ENCODE assay signal across 8 cellular contexts in genomic region chr15:78640840-78641733, GRCh38. TPM values are rescaled to one million over a fixed set of nuclear protein-coding genes. Genes with fewer than 3 reads are reported as not detected.
A peak's percentile ranks its signal among the peaks of the same experiment; 100 is the strongest.
DNase-seq lines count a peak whose midpoint lies in the region; ATAC-seq and TF ChIP-seq lines count a peak whose summit lies in the region.

CHRNB4 (minus strand) TSS chr15:78641210; CDS start chr15:78641133, 77 bp downstream.

- H3K4me1 Mint-ChIP-seq in CD4-positive, CD25-positive, alpha-beta regulatory T cell = peaks cover 0 to 13% (median 6%) of the 10 kb centered on the region in 4 donors
- H3K4me1 Mint-ChIP-seq in chondrocyte (ENCODE audit: low read depth) = peaks cover 4% of the 10 kb centered on the region

- H3K27me3 Mint-ChIP-seq in CD4-positive, CD25-positive, alpha-beta regulatory T cell = peaks cover 50% of the 10 kb centered on the region
- H3K27me3 Mint-ChIP-seq in chondrocyte (ENCODE audit: low read depth) = peaks cover 12% of the 10 kb centered on the region

- no peaks in the 10 kb centered on the region for H3K9me3 ChIP-seq in CD4-positive, CD25-positive, alpha-beta regulatory T cell (ENCODE audit: control insufficient read depth in 2 of 2, low read length in 2 of 2)

- H3K56ac ChIP-seq in mesendoderm (ENCODE audit: low read length) = peak within 1 kb of the TSS; percentile 82

- H3K36me3 Mint-ChIP-seq in CD4-positive, CD25-positive, alpha-beta regulatory T cell = no peaks in the 10 kb centered on the region
- no peaks in the 10 kb centered on the region for H3K36me3 Mint-ChIP-seq in chondrocyte (ENCODE audit: low read depth)

- H3K9ac ChIP-seq in mesendoderm (ENCODE audit: low read length) = peak within 1 kb of the TSS; percentile 55

- H3K4me3 ChIP-seq in CD4-positive, CD25-positive, alpha-beta regulatory T cell (ENCODE audit: low read depth, low read length) = no peak within 1 kb of the TSS
- H3K4me3 ChIP-seq in mesendoderm (ENCODE audit: low read length) (peak within 1 kb of the TSS; percentile 33), urinary bladder (ENCODE audit: low read depth, low read length) (peak within 1 kb of the TSS; percentile 32)

- H2BK15ac ChIP-seq in mesendoderm (replicated peaks; ENCODE audit: low read depth) = no peak within 1 kb of the TSS

- H3K27me3 ChIP-seq in CD4-positive, CD25-positive, alpha-beta regulatory T cell (ENCODE audit: control insufficient read depth, insufficient read depth, low read length) = peaks cover 3% of the 10 kb centered on the region
- no peaks in the 10 kb centered on the region for H3K27me3 ChIP-seq in mesendoderm (ENCODE audit: insufficient read depth, low read length, poor library complexity)

- no peak within 1 kb of the TSS for H3K27ac ChIP-seq in CD4-positive, CD25-positive, alpha-beta regulatory T cell (ENCODE audit: insufficient read depth, low read length, poor library complexity, severe bottlenecking)
- H3K27ac ChIP-seq in mesendoderm (ENCODE audit: low read depth, low read length) (no peak within 1 kb of the TSS), urinary bladder (ENCODE audit: low read depth) (no peak within 1 kb of the TSS)

- H3K4ac ChIP-seq in mesendoderm (ENCODE audit: low read depth, low read length) = no peak within 1 kb of the TSS

- no peak within 1 kb of the TSS for H4K8ac ChIP-seq in mesendoderm (ENCODE audit: low read depth, low read length)

- H3K4me2 ChIP-seq in mesendoderm (ENCODE audit: low read length) = peak within 1 kb of the TSS; percentile 78

- no peaks in the 10 kb centered on the region for H3K79me1 ChIP-seq in mesendoderm (ENCODE audit: low read length)

- H3K27ac Mint-ChIP-seq in CD4-positive, CD25-positive, alpha-beta regulatory T cell = no peak within 1 kb of the TSS
- no peak within 1 kb of the TSS for H3K27ac Mint-ChIP-seq in chondrocyte (ENCODE audit: unreplicated experiment)

- H2AK5ac ChIP-seq in mesendoderm (ENCODE audit: low read length) = no peak within 1 kb of the TSS

- H4K5ac ChIP-seq in mesendoderm (ENCODE audit: low read length) = no peak within 1 kb of the TSS

- DNase-seq in CD4-positive, CD25-positive, alpha-beta regulatory T cell = peak in 1 of 3 donors; percentile 22
- peak; percentile 83 for DNase-seq in NCI-H2171 (lab: John Stamatoyannopoulos, UW)
- no peak for DNase-seq in chondrocyte (ENCODE audit: low spot score)
- DNase-seq in mesendoderm = peak; percentile 97
- no peak for DNase-seq in DMS153 treated with DMSO at 0.1 percent for 48 hours (lab: John Stamatoyannopoulos, UW; ENCODE audit: unreplicated experiment)
- DNase-seq in NK-92 treated with Interleukin-12 subunit alpha and Interleukin-12 subunit beta, amount 100 ng/mL, for 24 hours (lab: John Stamatoyannopoulos, UW) = no peak

- no peak within 1 kb of the TSS for H2BK120ac ChIP-seq in mesendoderm (ENCODE audit: low read depth, low read length)

- H3K79me2 ChIP-seq in mesendoderm (ENCODE audit: control insufficient read depth, insufficient read depth, low read length) = no peaks in the 10 kb centered on the region

- no peak within 1 kb of the TSS for H3K23ac ChIP-seq in mesendoderm (ENCODE audit: low read length)

- H3K36me3 ChIP-seq in CD4-positive, CD25-positive, alpha-beta regulatory T cell (ENCODE audit: control insufficient read depth, insufficient read depth, low read length) = no peaks in the 10 kb centered on the region
- no peaks in the 10 kb centered on the region for H3K36me3 ChIP-seq in mesendoderm (ENCODE audit: control insufficient read depth, insufficient read depth, low read length)
- H3K36me3 ChIP-seq in urinary bladder (ENCODE audit: insufficient read depth) = no peaks in the 10 kb centered on the region

- peak; percentile 31 for TF ChIP-seq CTCF in chondrocyte (IDR thresholded peaks at IDR 0.05)

- peaks cover 7% of the 10 kb centered on the region for H3K4me1 ChIP-seq in CD4-positive, CD25-positive, alpha-beta regulatory T cell (ENCODE audit: control insufficient read depth, insufficient read depth, low read length, poor library complexity, severe bottlenecking)
- H3K4me1 ChIP-seq in mesendoderm (ENCODE audit: control insufficient read depth, low read depth, low read length) = peaks cover 2% of the 10 kb centered on the region
- no peaks in the 10 kb centered on the region for H3K4me1 ChIP-seq in urinary bladder (ENCODE audit: insufficient read depth)

- H3K18ac ChIP-seq in mesendoderm (ENCODE audit: low read length) = no peak within 1 kb of the TSS

- H2BK5ac ChIP-seq in mesendoderm (ENCODE audit: low read length) = no peak within 1 kb of the TSS

- peaks cover 0 to 3% (median 0%) of the 10 kb centered on the region in 7 donors for H3K9me3 Mint-ChIP-seq in CD4-positive, CD25-positive, alpha-beta regulatory T cell
- H3K9me3 Mint-ChIP-seq in chondrocyte (ENCODE audit: low read depth) = no peaks in the 10 kb centered on the region

- no CpG with 5 or more reads among the region's 65 CpGs for WGBS in mesendoderm (ENCODE audit: extremely low coverage, insufficient coverage, low lambda C conversion rate)
- 10% methylated on average over 65 of the region's 65 CpGs for WGBS in urinary bladder

- H3K4me3 Mint-ChIP-seq in CD4-positive, CD25-positive, alpha-beta regulatory T cell = peak within 1 kb of the TSS in 3 of 4 donors; percentile 66 to 83 (median 76)
- peak within 1 kb of the TSS; percentile 65 for H3K4me3 Mint-ChIP-seq in chondrocyte (ENCODE audit: unreplicated experiment)

- no peak for ATAC-seq in CD4-positive, CD25-positive, alpha-beta regulatory T cell (ENCODE audit: low read depth in 2 of 2)
- no peak for ATAC-seq in HG02610 (IDR thresholded peaks at IDR 0.05; ENCODE audit: unreplicated experiment)

RNA-seq across cellular contexts. Expression of gene CHRNB4, which starts in this region (rescaled TPM):
- total RNA-seq in CD4-positive, CD25-positive, alpha-beta regulatory T cell = not detected
- polyA plus RNA-seq in CD4-positive, CD25-positive, alpha-beta regulatory T cell = not detected
- total RNA-seq in chondrocyte = 0.10 to 0.13 TPM in 2 of 3 replicates, not detected in the other
- polyA plus RNA-seq in mesendoderm (2013, experiment 1 of 2) = 0.45 TPM
- polyA plus RNA-seq in mesendoderm (2013, experiment 2 of 2) = 0.52 TPM
- 0.53 TPM for total RNA-seq in urinary bladder
- 0.60 TPM for polyA plus RNA-seq in urinary bladder

Comparison
In these comparisons a context has a peak if more than half of its experiments do, and no peak if none do; other contexts are left out.
1. DNase-seq: peak in NCI-H2171 (single experiment) and mesendoderm (single experiment); none in chondrocyte (single experiment), DMS153 treated with DMSO at 0.1 percent for 48 hours (single experiment) and NK-92 treated with Interleukin-12 subunit alpha and Interleukin-12 subunit beta, amount 100 ng/mL, for 24 hours (single experiment).